ENCODE assay signal across 7 cellular contexts in genomic region chr2:157470321-157470720, GRCh38. TPM values are rescaled to one million over a fixed set of nuclear protein-coding genes. Genes with fewer than 3 reads are reported as not detected.
DNase-seq lines count a peak whose midpoint lies in the region; ATAC-seq and TF ChIP-seq lines count a peak whose summit lies in the region.

No MANE protein-coding gene starts in this region.

- POLR2A ChIA-PET in naive thymus-derived CD8-positive, alpha-beta T cell (lab: Charles Lee), result interaction anchor here (0.9 to 3.2 kb wide), 5 partner anchors 10 to 33 kb away, joined by 3 to 17 read pairs (median 3); partner anchors contain the start of gene CYTIP

- ATAC-seq in GM18909 (IDR thresholded peaks at IDR 0.05; ENCODE audit: poor library complexity, unreplicated experiment) (peak; percentile 59), HG02759 (IDR thresholded peaks at IDR 0.05; ENCODE audit: unreplicated experiment) (peak; percentile 50)
- ATAC-seq in naive thymus-derived CD8-positive, alpha-beta T cell, result no peak

- H3K4me3 Mint-ChIP-seq in naive thymus-derived CD8-positive, alpha-beta T cell, result peak overlapping the region in 5 of 10 donors; percentile 4 to 82 (median 14)

- H3K27me3 ChIP-seq in smooth muscle cell (ENCODE audit: low read depth), result no peaks in the 10 kb centered on the region

- no peak overlapping the region for H3K4me3 ChIP-seq in smooth muscle cell

- no peaks in the 10 kb centered on the region for H3K36me3 ChIP-seq in smooth muscle cell (ENCODE audit: low read depth)

- no peaks in the 10 kb centered on the region for H3K4me1 ChIP-seq in smooth muscle cell (ENCODE audit: low read depth)

- H3K79me2 ChIP-seq in smooth muscle cell (ENCODE audit: low read depth), result no peaks in the 10 kb centered on the region

- no peaks in the 10 kb centered on the region for H3K27me3 Mint-ChIP-seq in naive thymus-derived CD8-positive, alpha-beta T cell

- no peak overlapping the region for H3K27ac ChIP-seq in smooth muscle cell (ENCODE audit: low read depth)

- H3K4me1 Mint-ChIP-seq in naive thymus-derived CD8-positive, alpha-beta T cell, result peaks cover 22 to 71% (median 55%) of the 10 kb centered on the region in 4 donors

- no peaks in the 10 kb centered on the region for H3F3A ChIP-seq in smooth muscle cell (ENCODE audit: low read depth)

- TF ChIP-seq CTCF in smooth muscle cell (IDR thresholded peaks at IDR 0.05; ENCODE audit: borderline replicate concordance, insufficient read depth, poor library complexity, severe bottlenecking), result no peak

- H3K27ac Mint-ChIP-seq in naive thymus-derived CD8-positive, alpha-beta T cell, result peak overlapping the region; percentile 75 to 99 (median 95)

- no peak overlapping the region for H3K9ac ChIP-seq in smooth muscle cell (ENCODE audit: low read depth)

- H4K20me1 ChIP-seq in smooth muscle cell (ENCODE audit: low read depth), result no peaks in the 10 kb centered on the region

- peak; percentile 61 for DNase-seq in NOMO-1 treated with DMSO at 0.1 percent for 48 hours (lab: John Stamatoyannopoulos, UW; ENCODE audit: unreplicated experiment)
- no peak for DNase-seq in naive thymus-derived CD8-positive, alpha-beta T cell
- DNase-seq in activated CD8-positive, alpha-beta memory T cell treated with anti-CD3 and anti-CD28 coated beads for 24 hours, result no peak
- no peak for DNase-seq in NCI-H187 treated with DMSO at 0.1 percent for 48 hours (lab: John Stamatoyannopoulos, UW)
- DNase-seq in smooth muscle cell (lab: John Stamatoyannopoulos, UW; ENCODE audit: unreplicated experiment), result no peak

- H3K9me3 ChIP-seq in smooth muscle cell (replicated peaks; ENCODE audit: low read depth), result no peaks in the 10 kb centered on the region

- no peaks in the 10 kb centered on the region for H3K36me3 Mint-ChIP-seq in naive thymus-derived CD8-positive, alpha-beta T cell

- peaks cover 0 to 8% (median 1%) of the 10 kb centered on the region in 9 donors for H3K9me3 Mint-ChIP-seq in naive thymus-derived CD8-positive, alpha-beta T cell

- H3K4me2 ChIP-seq in smooth muscle cell, result no peak overlapping the region

- H2AFZ ChIP-seq in smooth muscle cell (ENCODE audit: low read depth), result no peak overlapping the region

RNA-seq across cellular contexts. Expression of gene CYTIP, which starts 26.4 kb away (rescaled TPM):
- total RNA-seq in naive thymus-derived CD8-positive, alpha-beta T cell, result 100 to 1,000 TPM; 308 to 341 TPM
- 100 to 1,000 TPM; 140 to 220 (median 155) TPM for polyA plus RNA-seq in naive thymus-derived CD8-positive, alpha-beta T cell
- total RNA-seq in smooth muscle cell, result not detected in 2 replicates
- not detected in 2 replicates for polyA plus RNA-seq in smooth muscle cell

Comparison
In these comparisons a context has a peak if more than half of its experiments do, and no peak if none do; other contexts are left out.
1. ATAC-seq: peak in GM18909 (single experiment) and HG02759 (single experiment); none in naive thymus-derived CD8-positive, alpha-beta T cell (0 of 2).
2. RNA of gene CYTIP, which starts 26.4 kb away (total RNA-seq): 308 to 341 TPM in naive thymus-derived CD8-positive, alpha-beta T cell; not detected in smooth muscle cell; every median in the first group is over 100 times any median in the second.